ENCODE assay signal across 22 cellular contexts in the genomic region with DNA sequence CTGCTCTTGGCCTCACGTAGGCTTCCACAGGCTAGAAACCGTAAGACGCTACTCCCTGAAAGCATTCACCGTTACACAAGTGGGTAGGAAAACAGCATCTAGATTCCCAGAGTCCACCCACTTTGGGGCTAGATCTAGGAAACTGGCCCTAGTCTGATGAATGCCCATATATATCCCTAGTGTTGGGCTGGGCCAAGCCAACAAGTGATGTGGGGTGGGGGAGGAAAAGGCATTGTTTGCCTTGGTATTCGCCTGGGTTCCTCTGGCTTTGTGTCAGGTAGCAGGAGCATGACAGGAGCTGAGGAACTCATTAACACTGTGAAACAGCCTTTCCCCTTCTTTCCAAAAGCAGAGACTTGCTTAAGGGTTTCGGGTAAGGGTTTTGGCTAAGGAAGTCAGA.
A peak's percentile ranks its signal among the peaks of the same experiment; 100 is the strongest.
DNase-seq lines count a peak whose midpoint lies in the region; ATAC-seq, FAIRE-seq and TF ChIP-seq lines count a peak whose summit lies in the region.
"Had no signal": no experiment of that assay in that cellular context is flagged by ENCODE, and none has a peak within 500 bp of the region (broad histone marks: within the 10 kb centered on the region; RNA-seq: fewer than 3 reads in every experiment).

No MANE protein-coding gene starts in this region.

- H4K8ac ChIP-seq in H1 (ENCODE audit: extremely low read depth, insufficient read depth, low read length) = no peak overlapping the region
- peak overlapping the region; percentile 74 for H4K8ac ChIP-seq in mesenchymal stem cell (ENCODE audit: low read length)

- H3K36me3 ChIP-seq in H1 (ENCODE audit: control insufficient read depth in 2 of 4, insufficient read depth in 4 of 4, low read length in 3 of 4) (peaks cover 0 to 4% (median 0%) of the 10 kb centered on the region in 4 experiments; a peak in 1 of 8 replicates), mesenchymal stem cell (ENCODE audit: control insufficient read depth in 1 of 2, insufficient read depth in 2 of 2, low read depth in 1 of 2, low read length in 2 of 2) (peaks cover 17 to 54% of the 10 kb centered on the region in 2 experiments), subcutaneous abdominal adipose tissue (ENCODE audit: control insufficient read depth in 5 of 5, insufficient read depth in 5 of 5, low read length in 5 of 5) (peaks cover 8 to 28% (median 18%) of the 10 kb centered on the region in 5 donors), aorta (ENCODE audit: control insufficient read depth in 1 of 2, insufficient read depth in 2 of 2, low read length in 1 of 2) (peaks cover 0 to 6% of the 10 kb centered on the region in 2 donors)
- H3K36me3 ChIP-seq: BE2C had no signal

- no peak for ATAC-seq in activated naive CD8-positive, alpha-beta T cell treated with anti-CD3 and anti-CD28 coated beads, Interleukin-2, amount 50 U/mL, for 24 hours
- no peak for ATAC-seq in aorta (ENCODE audit: low FRiP score)
- ATAC-seq: stimulated activated effector memory CD8-positive, alpha-beta T cell treated with anti-CD3 and anti-CD28 coated beads, Interleukin-12 subunit alpha, Interleukin-12 subunit beta, amount 100 ng/mL, for 72 hours had no signal

- no peak overlapping the region for H2BK20ac ChIP-seq in H1 (ENCODE audit: low read length)

- H3K79me2 ChIP-seq in H1 (ENCODE audit: control insufficient read depth in 1 of 2, insufficient read depth in 2 of 2, low read length in 2 of 2) = no peaks in the 10 kb centered on the region

- H3K27ac ChIP-seq in H1 (ENCODE audit: low read depth, low read length) (no peak overlapping the region), mesenchymal stem cell (ENCODE audit: low read length, poor library complexity, severe bottlenecking) (no peak overlapping the region), subcutaneous abdominal adipose tissue (ENCODE audit: low read depth, low read length) (peak overlapping the region; percentile 80), aorta (ENCODE audit: low read depth in 1 of 2, low read length in 2 of 2) (no peak overlapping the region)

- H3K4me1 ChIP-seq in H1 (replicated peaks in 1 of 4; ENCODE audit: control insufficient read depth in 3 of 4, insufficient read depth in 4 of 4, low read length in 3 of 4) (peaks cover 0 to 12% (median 7%) of the 10 kb centered on the region in 4 experiments; a peak in 5 of 7 replicates), mesenchymal stem cell (ENCODE audit: control insufficient read depth, insufficient read depth, low read depth, low read length) (peaks cover 10% of the 10 kb centered on the region), subcutaneous abdominal adipose tissue (ENCODE audit: control insufficient read depth in 5 of 5, insufficient read depth in 5 of 5, low read length in 5 of 5) (peaks cover 19 to 50% (median 28%) of the 10 kb centered on the region in 5 donors), aorta (ENCODE audit: control insufficient read depth in 1 of 2, insufficient read depth in 2 of 2, low read length in 2 of 2) (peaks cover 6 to 7% of the 10 kb centered on the region in 2 donors)

- no peaks in the 10 kb centered on the region for H3K9me3 ChIP-seq in H1 (ENCODE audit: insufficient read depth in 2 of 2, low read depth in 1 of 2, low read length in 1 of 2)
- no peaks in the 10 kb centered on the region for H3K9me3 ChIP-seq in mesenchymal stem cell (ENCODE audit: control insufficient read depth, low read length)
- H3K9me3 ChIP-seq in subcutaneous abdominal adipose tissue (ENCODE audit: control insufficient read depth in 5 of 5, low read length in 5 of 5) = no peaks in the 10 kb centered on the region
- H3K9me3 ChIP-seq in aorta (ENCODE audit: control insufficient read depth, low read length) = no peaks in the 10 kb centered on the region
- H3K9me3 ChIP-seq: ascending aorta, BE2C, SJCRH30 had no signal

- H3K23ac ChIP-seq in H1 (ENCODE audit: insufficient read length) (no peak overlapping the region), mesenchymal stem cell (ENCODE audit: low read length in 2 of 2) (no peak overlapping the region)

- H3K14ac ChIP-seq in H1 (ENCODE audit: insufficient read length) (no peak overlapping the region), mesenchymal stem cell (ENCODE audit: low read length in 2 of 2) (peak overlapping the region in 1 of 2 experiments; percentile 37)

- no peak for TF ChIP-seq EP300 in H1 (IDR thresholded peaks at IDR 0.05; ENCODE audit: borderline replicate concordance in 1 of 2, low read depth in 2 of 2, low read length in 2 of 2)

- no peaks in the 10 kb centered on the region for H3K9me3 Mint-ChIP-seq in activated naive CD8-positive, alpha-beta T cell (ENCODE audit: low read depth)
- H3K9me3 Mint-ChIP-seq in activated naive CD8-positive, alpha-beta T cell treated with anti-CD3 and anti-CD28 coated beads, Interleukin-2, amount 50 U/mL, for 24 hours = no peaks in the 10 kb centered on the region
- H3K9me3 Mint-ChIP-seq: activated CD4-positive, alpha-beta memory T cell treated with anti-CD3 and anti-CD28 coated beads for 36 hours; stimulated activated effector memory CD8-positive, alpha-beta T cell treated with anti-CD3 and anti-CD28 coated beads, Interleukin-12 subunit alpha, Interleukin-12 subunit beta, amount 100 ng/mL, for 72 hours had no signal

- H3K27me3 ChIP-seq in H1 (replicated peaks in 1 of 4; ENCODE audit: control insufficient read depth in 3 of 4, extremely low read depth in 1 of 4, insufficient read depth in 3 of 4, low read length in 3 of 4) (no peaks in the 10 kb centered on the region), mesenchymal stem cell (ENCODE audit: control insufficient read depth in 1 of 2, insufficient read depth in 1 of 2, low read length in 2 of 2) (no peaks in the 10 kb centered on the region), subcutaneous abdominal adipose tissue (ENCODE audit: control insufficient read depth in 5 of 5, insufficient read depth in 4 of 5, low read length in 5 of 5) (no peaks in the 10 kb centered on the region), aorta (ENCODE audit: control insufficient read depth in 1 of 2, insufficient read depth in 2 of 2, low read length in 1 of 2) (no peaks in the 10 kb centered on the region)
- H3K27me3 ChIP-seq: ascending aorta, BE2C, SJCRH30 had no signal

- no peak for FAIRE-seq in H1 (lab: Jason Lieb, UNC)
- FAIRE-seq: kidney had no signal

- no peak overlapping the region for H3K9ac ChIP-seq in H1 (replicated peaks in 1 of 4; ENCODE audit: extremely low read depth in 1 of 4, low read depth in 3 of 4, low read length in 3 of 4)
- no peak overlapping the region for H3K9ac ChIP-seq in mesenchymal stem cell (ENCODE audit: low read length)
- peak overlapping the region in 1 of 5 donors; percentile 33 for H3K9ac ChIP-seq in subcutaneous abdominal adipose tissue (ENCODE audit: low read length in 5 of 5)

- H3K4ac ChIP-seq in H1 (replicated peaks; ENCODE audit: insufficient read length, low read depth, low read length) = no peak overlapping the region
- H3K4ac ChIP-seq in mesenchymal stem cell (ENCODE audit: low read depth in 1 of 2, low read length in 2 of 2) = peak overlapping the region; percentile 7 to 56

- H3K79me1 ChIP-seq in H1 (ENCODE audit: low read depth, low read length) (no peaks in the 10 kb centered on the region), mesenchymal stem cell (replicated peaks; ENCODE audit: low read length, poor library complexity, severe bottlenecking) (peaks cover 33% of the 10 kb centered on the region)

- no peaks in the 10 kb centered on the region for H3K23me2 ChIP-seq in H1 (ENCODE audit: low read depth, low read length)

- POLR2A ChIA-PET in H1 (lab: Charles Lee; ENCODE audit: partially characterized antibody) = no interaction called here

- H2BK12ac ChIP-seq in H1 (ENCODE audit: low read depth, low read length) (no peak overlapping the region; the same call in 1 of the 2 replicates), mesenchymal stem cell (ENCODE audit: low read length in 2 of 2) (peak overlapping the region; percentile 73 to 82)

- no peaks in the 10 kb centered on the region for H4K20me1 ChIP-seq in H1 (replicated peaks in 1 of 2; ENCODE audit: control insufficient read depth in 1 of 2, insufficient read depth in 2 of 2, low read length in 2 of 2)

- no peak overlapping the region for H2BK120ac ChIP-seq in H1 (replicated peaks; ENCODE audit: low read depth, low read length)
- peak overlapping the region; percentile 3 for H2BK120ac ChIP-seq in mesenchymal stem cell (ENCODE audit: low read depth, low read length)

- no peak for TF ChIP-seq CTCF in H1 (IDR thresholded peaks at IDR 0.05; ENCODE audit: control extremely low read depth in 1 of 3, insufficient read depth in 1 of 3, low read depth in 1 of 3, low read length in 3 of 3)

- H2BK5ac ChIP-seq in H1 (ENCODE audit: low read depth, low read length) (no peak overlapping the region; the same call in 1 of the 2 replicates), mesenchymal stem cell (ENCODE audit: low read depth, low read length, poor library complexity, severe bottlenecking) (no peak overlapping the region)

- no peak for TF ChIP-seq POLR2A in H1 (IDR thresholded peaks at IDR 0.05; ENCODE audit: control extremely low read depth in 1 of 2, low read depth in 2 of 2, low read length in 2 of 2)

- CTCF ChIA-PET in H1 (lab: Charles Lee; ENCODE audit: partially characterized antibody) = interaction anchor here (1.4 to 1.6 kb wide), 2 partner anchors 9 to 21 kb away, joined by 4 read pairs; no protein-coding TSS in a partner anchor

- no peaks in the 10 kb centered on the region for H3K27me3 Mint-ChIP-seq in activated naive CD8-positive, alpha-beta T cell
- H3K27me3 Mint-ChIP-seq in activated naive CD8-positive, alpha-beta T cell treated with anti-CD3 and anti-CD28 coated beads, Interleukin-2, amount 50 U/mL, for 24 hours = no peaks in the 10 kb centered on the region
- H3K27me3 Mint-ChIP-seq: activated CD4-positive, alpha-beta memory T cell treated with anti-CD3 and anti-CD28 coated beads for 36 hours had no signal

- peaks cover 69% of the 10 kb centered on the region for H3K4me1 Mint-ChIP-seq in activated naive CD8-positive, alpha-beta T cell (ENCODE audit: low read depth)
- H3K4me1 Mint-ChIP-seq in activated naive CD8-positive, alpha-beta T cell treated with anti-CD3 and anti-CD28 coated beads, Interleukin-2, amount 50 U/mL, for 24 hours = peaks cover 60% of the 10 kb centered on the region

- H4K5ac ChIP-seq in H1 (ENCODE audit: insufficient read length, low read depth, low read length) = no peak overlapping the region

- WGBS in H1 (ENCODE audit: extremely low coverage in 1 of 2, insufficient coverage in 1 of 2, insufficient read length in 1 of 2, insufficient replicate concordance in 2 of 2, low coverage in 1 of 2, low lambda C conversion rate in 2 of 2, missing lambda C conversion rate in 1 of 2), 2 experiments = 78% methylated on average over 6 of the region's 6 CpGs; no CpG with 5 or more reads in 1 of the 2 experiments
- 94% methylated on average over 6 of the region's 6 CpGs for WGBS in mesenchymal stem cell
- 58 to 66% methylated on average over 6 of the region's 6 CpGs for WGBS in aorta, 2 donors

- H3K4me2 ChIP-seq in H1 (ENCODE audit: insufficient read depth in 1 of 2, low read depth in 2 of 2, low read length in 2 of 2) (no peak overlapping the region), mesenchymal stem cell (ENCODE audit: low read length, poor library complexity, severe bottlenecking) (no peak overlapping the region)

- no peak overlapping the region for H3K56ac ChIP-seq in H1 (replicated peaks; ENCODE audit: insufficient read length, low read depth, low read length)

- H3K18ac ChIP-seq in H1 (ENCODE audit: extremely low read depth, low read length) (no peak overlapping the region; the same call in 1 of the 2 replicates), mesenchymal stem cell (ENCODE audit: low read depth in 1 of 2, low read length in 2 of 2) (peak overlapping the region; percentile 55 to 62)

- no peak overlapping the region; the same call in 1 of the 2 replicates for H2BK15ac ChIP-seq in H1 (ENCODE audit: low read length)
- peak overlapping the region; percentile 7 for H2BK15ac ChIP-seq in mesenchymal stem cell (ENCODE audit: low read depth, poor library complexity, severe bottlenecking)

- H3K36me3 Mint-ChIP-seq in activated naive CD8-positive, alpha-beta T cell = peaks cover 18% of the 10 kb centered on the region
- H3K36me3 Mint-ChIP-seq in activated naive CD8-positive, alpha-beta T cell treated with anti-CD3 and anti-CD28 coated beads, Interleukin-2, amount 50 U/mL, for 24 hours (ENCODE audit: low read depth) = peaks cover 30% of the 10 kb centered on the region

- H4K91ac ChIP-seq in H1 (replicated peaks; ENCODE audit: insufficient read length, low read length) (no peak overlapping the region), mesenchymal stem cell (ENCODE audit: low read length) (peak overlapping the region; percentile 83)

- H2AFZ ChIP-seq in H1 (ENCODE audit: low read length) = no peak overlapping the region
- no peak overlapping the region for H2AFZ ChIP-seq in mesenchymal stem cell (ENCODE audit: low read depth, low read length)

- H2AK5ac ChIP-seq in H1 (ENCODE audit: low read depth, low read length) (peak overlapping the region; percentile 25; the same call in 1 of the 2 replicates), mesenchymal stem cell (ENCODE audit: low read length, severe bottlenecking) (no peak overlapping the region)

- TF ChIP-seq RAD21 in H1 (IDR thresholded peaks at IDR 0.05 in 1 of 2, conservative IDR thresholded peaks at IDR 0.05 in 1 of 2; ENCODE audit: low read depth in 2 of 2, low read length in 2 of 2) = no peak

- no peak overlapping the region for H3K4me3 Mint-ChIP-seq in activated naive CD8-positive, alpha-beta T cell
- H3K4me3 Mint-ChIP-seq in activated naive CD8-positive, alpha-beta T cell treated with anti-CD3 and anti-CD28 coated beads, Interleukin-2, amount 50 U/mL, for 24 hours = no peak overlapping the region
- H3K4me3 Mint-ChIP-seq: activated CD4-positive, alpha-beta memory T cell treated with anti-CD3 and anti-CD28 coated beads for 36 hours had no signal

- DNase-seq in activated naive CD8-positive, alpha-beta T cell treated with anti-CD3 and anti-CD28 coated beads, Interleukin-2, amount 50 U/mL, for 24 hours = no peak
- DNase-seq in H1 (ENCODE audit: low read depth in 1 of 2, low spot score in 2 of 2) (no peak), mesenchymal stem cell (peak; percentile 35), DMS79 treated with DMSO at 0.1 percent for 48 hours (lab: John Stamatoyannopoulos, UW) (no peak), NOMO-1 treated with dmso at 0.1 percent for 144 hours (lab: John Stamatoyannopoulos, UW; ENCODE audit: unreplicated experiment) (no peak), aorta (no peak)
- DNase-seq: 8988T; activated CD4-positive, alpha-beta memory T cell treated with anti-CD3 and anti-CD28 coated beads for 36 hours; activated naive CD4-positive, alpha-beta T cell treated with Interleukin-2 at 50 U/mL for 16 hours; BE2C; Calu3; Karpas-422; kidney; NCI-H1105; NCI-H2107; NCI-H69; OCI-M1; SJCRH30 had no signal

- H3K27ac Mint-ChIP-seq in activated naive CD8-positive, alpha-beta T cell = peak overlapping the region; percentile 42
- H3K27ac Mint-ChIP-seq in activated naive CD8-positive, alpha-beta T cell treated with anti-CD3 and anti-CD28 coated beads, Interleukin-2, amount 50 U/mL, for 24 hours = no peak overlapping the region
- H3K27ac Mint-ChIP-seq: activated CD4-positive, alpha-beta memory T cell treated with anti-CD3 and anti-CD28 coated beads for 36 hours; stimulated activated effector memory CD8-positive, alpha-beta T cell treated with anti-CD3 and anti-CD28 coated beads, Interleukin-12 subunit alpha, Interleukin-12 subunit beta, amount 100 ng/mL, for 72 hours had no signal

- H3K4me3 ChIP-seq in H1 (ENCODE audit: extremely low read depth in 1 of 4, insufficient read depth in 2 of 4, low read depth in 3 of 4, low read length in 4 of 4) = no peak overlapping the region
- no peak overlapping the region for H3K4me3 ChIP-seq in mesenchymal stem cell (ENCODE audit: insufficient read depth in 1 of 2, low read depth in 1 of 2, low read length in 2 of 2)
- H3K4me3 ChIP-seq in subcutaneous abdominal adipose tissue (ENCODE audit: low read depth in 1 of 5, low read length in 5 of 5) = no peak overlapping the region
- H3K4me3 ChIP-seq in aorta (ENCODE audit: low read length in 2 of 2) = no peak overlapping the region
- H3K4me3 ChIP-seq: ascending aorta, SJCRH30 had no signal

- intact Hi-C loops in aorta (cut with DNase I) = no loop called here
